Comparison of ENCODE assay signal across 18 cellular contexts in genomic region chr13:104015646-104016396, GRCh38.
DNase-seq lines count a peak whose midpoint lies in the region; ATAC-seq and TF ChIP-seq lines count a peak whose summit lies in the region.
"Had no signal": no experiment of that assay in that cellular context is flagged by ENCODE, and none has a peak within 500 bp of the region (broad histone marks: within the 10 kb centered on the region; RNA-seq: fewer than 3 reads in every experiment).

No MANE protein-coding gene starts in this region.

- WGBS in heart left ventricle, 4 donors: 22 to 35% (median 25%) methylated on average over 7 of the region's 7 CpGs

- intact Hi-C loops in heart left ventricle (cut with DNase I): no loop called here

- H3K4me3 Mint-ChIP-seq in progenitor cell of endocrine pancreas (ENCODE audit: low read depth): no peak overlapping the region
- no peak overlapping the region for H3K4me3 Mint-ChIP-seq in nephron progenitor cell
- H3K4me3 Mint-ChIP-seq: activated CD8-positive, alpha-beta memory T cell treated with anti-CD3 and anti-CD28 coated beads, Interleukin-2, amount 10 ng/mL, durations not matched to agents 7 days and 5 days; activated naive CD4-positive, alpha-beta T cell treated with anti-CD3 and anti-CD28 coated beads for 36 hours had no signal

- no peak overlapping the region for H3K9ac ChIP-seq in adipocyte (ENCODE audit: low read length)

- H3K4me3 ChIP-seq in adipocyte (ENCODE audit: low read length) (no peak overlapping the region), heart left ventricle (no peak overlapping the region)
- H3K4me3 ChIP-seq: lung, skin epidermis, vagina had no signal

- H3K4me1 Mint-ChIP-seq in progenitor cell of endocrine pancreas (ENCODE audit: low read depth) (peaks cover 13% of the 10 kb centered on the region), nephron progenitor cell (peaks cover 30% of the 10 kb centered on the region)
- H3K4me1 Mint-ChIP-seq: activated CD8-positive, alpha-beta memory T cell treated with anti-CD3 and anti-CD28 coated beads, Interleukin-2, amount 10 ng/mL, durations not matched to agents 7 days and 5 days had no signal

- H3K27me3 Mint-ChIP-seq in progenitor cell of endocrine pancreas: peaks cover 3% of the 10 kb centered on the region
- H3K27me3 Mint-ChIP-seq in nephron progenitor cell (ENCODE audit: low read depth, poor library complexity): peaks cover 2% of the 10 kb centered on the region
- H3K27me3 Mint-ChIP-seq: activated CD8-positive, alpha-beta memory T cell treated with anti-CD3 and anti-CD28 coated beads, Interleukin-2, amount 10 ng/mL, durations not matched to agents 7 days and 5 days had no signal

- H3K27me3 ChIP-seq in adipocyte (replicated peaks; ENCODE audit: control insufficient read depth, insufficient read depth, low read length) (no peaks in the 10 kb centered on the region), heart left ventricle (no peaks in the 10 kb centered on the region)
- H3K27me3 ChIP-seq: vagina had no signal

- H3K4me1 ChIP-seq in adipocyte (ENCODE audit: control insufficient read depth, insufficient read depth, low read length): peaks cover 9% of the 10 kb centered on the region
- H3K4me1 ChIP-seq in heart left ventricle: peaks cover 0 to 9% (median 0%) of the 10 kb centered on the region in 12 donors
- H3K4me1 ChIP-seq: vagina had no signal

- TF ChIP-seq POLR2A in heart left ventricle (IDR thresholded peaks at IDR 0.05): no peak

- TF ChIP-seq CTCF in heart left ventricle (IDR thresholded peaks at IDR 0.05) (no peak), progenitor cell of endocrine pancreas (IDR thresholded peaks at IDR 0.05; ENCODE audit: unreplicated experiment) (no peak), nephron progenitor cell (IDR thresholded peaks at IDR 0.05) (no peak)

- peak; percentile 41 for DNase-seq in H4 (ENCODE audit: low spot score)
- DNase-seq in adipocyte (ENCODE audit: low read depth): peak; percentile 3
- DNase-seq in heart left ventricle: no peak
- no peak for DNase-seq in progenitor cell of endocrine pancreas (ENCODE audit: low spot score, unreplicated experiment)
- DNase-seq in nephron progenitor cell: no peak
- DNase-seq: activated CD8-positive, alpha-beta memory T cell treated with anti-CD3 and anti-CD28 coated beads, Interleukin-2, amount 10 ng/mL, durations not matched to agents 7 days and 5 days; activated naive CD4-positive, alpha-beta T cell treated with anti-CD3 and anti-CD28 coated beads for 36 hours; cerebellar nuclear complex; MM.1S; NCI-H2029 treated with DMSO at 0.1 percent for 48 hours; stimulated activated naive CD4-positive, alpha-beta T cell; T-helper 1 cell had no signal

- H3K9me3 Mint-ChIP-seq in progenitor cell of endocrine pancreas (ENCODE audit: low read depth) (peaks cover 10% of the 10 kb centered on the region), nephron progenitor cell (no peaks in the 10 kb centered on the region)
- H3K9me3 Mint-ChIP-seq: activated naive CD4-positive, alpha-beta T cell treated with anti-CD3 and anti-CD28 coated beads for 36 hours had no signal

- peak; percentile 48 to 78 (median 52) for ATAC-seq in heart left ventricle
- ATAC-seq in HG02938 (IDR thresholded peaks at IDR 0.05; ENCODE audit: unreplicated experiment): no peak
- ATAC-seq in GM19328 (IDR thresholded peaks at IDR 0.05; ENCODE audit: unreplicated experiment): no peak
- no peak for ATAC-seq in HG03457 (IDR thresholded peaks at IDR 0.05; ENCODE audit: unreplicated experiment)
- ATAC-seq: activated CD8-positive, alpha-beta memory T cell treated with anti-CD3 and anti-CD28 coated beads, Interleukin-2, amount 10 ng/mL, durations not matched to agents 7 days and 5 days had no signal

- H3K36me3 ChIP-seq in adipocyte (ENCODE audit: control insufficient read depth, insufficient read depth, low read length, severe bottlenecking) (no peaks in the 10 kb centered on the region), heart left ventricle (no peaks in the 10 kb centered on the region)
- H3K36me3 ChIP-seq: vagina had no signal

- no peaks in the 10 kb centered on the region for H3K9me3 ChIP-seq in adipocyte (ENCODE audit: control insufficient read depth, low read length)
- H3K9me3 ChIP-seq in heart left ventricle: no peaks in the 10 kb centered on the region
- H3K9me3 ChIP-seq: vagina had no signal

- peak overlapping the region in 1 of 12 donors; percentile 39 for H3K27ac ChIP-seq in heart left ventricle
- H3K27ac ChIP-seq: skin epidermis, vagina had no signal

- H3K27ac Mint-ChIP-seq in progenitor cell of endocrine pancreas: peak overlapping the region; percentile 84
- H3K27ac Mint-ChIP-seq in nephron progenitor cell: no peak overlapping the region
- H3K27ac Mint-ChIP-seq: activated CD8-positive, alpha-beta memory T cell treated with anti-CD3 and anti-CD28 coated beads, Interleukin-2, amount 10 ng/mL, durations not matched to agents 7 days and 5 days; activated naive CD4-positive, alpha-beta T cell treated with anti-CD3 and anti-CD28 coated beads for 36 hours had no signal

- H3K36me3 Mint-ChIP-seq in progenitor cell of endocrine pancreas (ENCODE audit: insufficient read depth): no peaks in the 10 kb centered on the region
- no peaks in the 10 kb centered on the region for H3K36me3 Mint-ChIP-seq in nephron progenitor cell (ENCODE audit: low read depth)
- H3K36me3 Mint-ChIP-seq: activated CD8-positive, alpha-beta memory T cell treated with anti-CD3 and anti-CD28 coated beads, Interleukin-2, amount 10 ng/mL, durations not matched to agents 7 days and 5 days had no signal

Comparison
In these comparisons a context has a peak if more than half of its experiments do, and no peak if none do; other contexts are left out.
1. DNase-seq: peak in H4 (single experiment) and adipocyte (single experiment); none in heart left ventricle (0 of 5), progenitor cell of endocrine pancreas (single experiment) and nephron progenitor cell (single experiment).
2. ATAC-seq: peak in heart left ventricle (4 of 4); none in HG02938 (single experiment), GM19328 (single experiment) and HG03457 (single experiment).